16 cellular contexts compared by ENCODE assay signal in the genomic region with DNA sequence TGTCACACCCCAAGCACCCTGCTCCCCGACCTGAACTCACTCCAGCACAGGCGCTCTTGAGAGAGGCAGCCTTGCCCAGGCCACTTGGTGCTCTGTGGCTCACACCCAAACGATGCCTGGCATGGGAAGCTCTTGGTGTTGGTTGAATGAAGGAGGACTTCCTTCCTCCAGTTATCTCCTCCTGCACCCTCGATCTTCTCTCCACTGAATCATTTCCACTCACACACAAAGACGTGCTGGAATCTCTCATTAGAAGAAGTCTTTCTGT.
"Had no signal": no experiment of that assay in that cellular context is flagged by ENCODE, and none has a peak within 500 bp of the region (broad histone marks: within the 10 kb centered on the region; RNA-seq: fewer than 3 reads in every experiment).

No MANE protein-coding gene starts in this region.

- ATAC-seq: activated naive CD8-positive, alpha-beta T cell treated with anti-CD3 and anti-CD28 coated beads, Interleukin-2, amount 50 U/mL, for 24 hours; effector memory CD8-positive, alpha-beta T cell; psoas muscle; sciatic nerve had no signal

- H3K36me3 ChIP-seq: breast epithelium, stomach, upper lobe of left lung had no signal

- H3K27ac Mint-ChIP-seq: activated naive CD8-positive, alpha-beta T cell treated with anti-CD3 and anti-CD28 coated beads, Interleukin-2, amount 50 U/mL, for 24 hours; effector memory CD8-positive, alpha-beta T cell; nephron progenitor cell; T-helper 1 cell treated with Interleukin-12 subunit alpha and Interleukin-12 subunit beta and Interleukin-4 antibody, amounts not matched to agents 30 μg/mL and 1 μg/mL, for 36 hours had no signal

- H3K27me3 ChIP-seq: breast epithelium, stomach, testis, upper lobe of left lung had no signal

- H3K4me3 ChIP-seq: breast epithelium, psoas muscle, stomach, testis, upper lobe of left lung had no signal

- H3K9me3 ChIP-seq: breast epithelium, psoas muscle, stomach, testis, upper lobe of left lung had no signal

- DNase-seq: activated CD4-positive, alpha-beta T cell treated with anti-CD3 and anti-CD28 coated beads, Interleukin-2, amount 50 U/mL, for 4 hours; activated CD4-positive, CD25-positive, alpha-beta regulatory T cell; activated gamma-delta T cell treated with Interleukin-2 at 50 U/mL for 16 hours; aorta; cerebellar nuclear complex; effector memory CD8-positive, alpha-beta T cell; nephron progenitor cell; occipital lobe; psoas muscle; stomach; testis; upper lobe of left lung had no signal

- H3K9me3 Mint-ChIP-seq: activated naive CD8-positive, alpha-beta T cell treated with anti-CD3 and anti-CD28 coated beads, Interleukin-2, amount 50 U/mL, for 24 hours; effector memory CD8-positive, alpha-beta T cell; nephron progenitor cell; T-helper 1 cell treated with Interleukin-12 subunit alpha and Interleukin-12 subunit beta and Interleukin-4 antibody, amounts not matched to agents 30 μg/mL and 1 μg/mL, for 36 hours had no signal

- H3K27me3 Mint-ChIP-seq: effector memory CD8-positive, alpha-beta T cell had no signal

- H3K4me3 Mint-ChIP-seq: activated naive CD8-positive, alpha-beta T cell treated with anti-CD3 and anti-CD28 coated beads, Interleukin-2, amount 50 U/mL, for 24 hours; effector memory CD8-positive, alpha-beta T cell; nephron progenitor cell; T-helper 1 cell treated with Interleukin-12 subunit alpha and Interleukin-12 subunit beta and Interleukin-4 antibody, amounts not matched to agents 30 μg/mL and 1 μg/mL, for 36 hours had no signal

- H3K27ac ChIP-seq: breast epithelium, psoas muscle, testis, upper lobe of left lung had no signal

- H3K4me1 ChIP-seq: testis had no signal
